8 cellular contexts compared by ENCODE assay signal in the genomic region with DNA sequence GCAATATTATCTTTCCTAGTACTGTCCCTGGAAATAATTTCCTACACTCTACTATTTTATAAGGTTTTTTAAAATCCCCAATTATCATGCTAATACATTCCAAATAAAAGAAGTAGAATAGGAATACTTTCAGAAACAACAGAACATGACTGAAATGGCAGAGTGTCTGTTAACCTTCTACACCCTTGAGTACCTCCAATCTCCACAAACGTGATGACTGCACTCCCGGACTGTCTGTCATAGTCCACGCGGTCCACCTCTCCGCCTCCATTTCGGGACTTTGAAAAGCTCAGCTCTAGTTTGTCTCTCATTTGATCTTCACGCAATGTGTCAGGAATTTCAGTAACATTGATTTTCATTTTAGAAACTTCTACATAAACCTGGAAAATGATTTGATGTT.
"Had no signal": no experiment of that assay in that cellular context is flagged by ENCODE, and none has a peak within 500 bp of the region (broad histone marks: within the 10 kb centered on the region; RNA-seq: fewer than 3 reads in every experiment).

No MANE protein-coding gene starts in this region.

- H3K4me3 Mint-ChIP-seq: GM23338, H9, HFFc6, IgD-negative memory B cell had no signal

- H3K4me1 Mint-ChIP-seq: GM23338 had no signal

- H3K4me3 ChIP-seq: GM23338 had no signal

- H3K9me3 Mint-ChIP-seq: GM23338, H9, HFFc6, IgD-negative memory B cell had no signal

- H3K27ac Mint-ChIP-seq: GM23338, H9, HFFc6 had no signal

- H3K27me3 Mint-ChIP-seq: IgD-negative memory B cell had no signal

- FAIRE-seq: H1, H54, HepG2 had no signal

- DNase-seq: H9, HFFc6 had no signal

- ATAC-seq: GM23338, HCT116, HepG2 had no signal
